29 cellular contexts compared by ENCODE assay signal in genomic region chr12:127304751-127305725, GRCh38.
"Had no signal": no experiment of that assay in that cellular context is flagged by ENCODE, and none has a peak within 500 bp of the region (broad histone marks: within the 10 kb centered on the region; RNA-seq: fewer than 3 reads in every experiment).

No MANE protein-coding gene starts in this region.

- DNase-seq: activated CD4-positive, alpha-beta T cell treated with anti-CD3 and anti-CD28 coated beads, Interleukin-2, amount 10 ng/mL, durations not matched to agents 24 days and 14 days; activated CD4-positive, alpha-beta T cell treated with anti-CD3 and anti-CD28 coated beads, Interleukin-2, amount 50 U/mL, for 4 hours; activated CD8-positive, alpha-beta T cell treated with anti-CD3 and anti-CD28 coated beads for 36 hours; activated gamma-delta T cell; activated naive CD4-positive, alpha-beta T cell treated with Interleukin-2 at 50 U/mL for 16 hours; activated naive CD8-positive, alpha-beta T cell treated with anti-CD3 and anti-CD28 coated beads, Interleukin-2, amount 10 ng/mL, durations not matched to agents 7 days and 5 days; activated T-cell treated with anti-CD3 and anti-CD28 coated beads, Interleukin-2, amount 50 U/mL, for 24 hours; amygdala; body of pancreas; Karpas-422; KBM-7; NCI-H1105; NCI-H1417 treated with DMSO at 0.1 percent for 48 hours; NCI-H2029; NCI-H345; NCI-H524 treated with DMSO at 0.1 percent for 48 hours; NCI-H748 treated with DMSO at 0.1 percent for 48 hours; NK-92 treated with Interleukin-12 subunit alpha and Interleukin-12 subunit beta, amount 100 ng/mL, for 24 hours; PC-3; Peyer's patch; RPMI8226; SIG-M5; SW 1271; T-helper 1 cell; T-helper 2 cell; T-helper 9 cell had no signal

- H3K4me3 ChIP-seq: body of pancreas, Peyer's patch had no signal

- H3K27ac ChIP-seq: body of pancreas, Peyer's patch had no signal

- H3K27me3 ChIP-seq: body of pancreas, Peyer's patch had no signal

- H3K9me3 ChIP-seq: body of pancreas, Peyer's patch had no signal

- H3K4me1 Mint-ChIP-seq: activated CD4-positive, alpha-beta T cell treated with anti-CD3 and anti-CD28 coated beads, Interleukin-2, amount 10 ng/mL, durations not matched to agents 24 days and 14 days; activated naive CD4-positive, alpha-beta T cell treated with anti-CD3 and anti-CD28 coated beads, Interleukin-2, amount 50 U/mL, for 24 hours; activated naive CD8-positive, alpha-beta T cell treated with anti-CD3 and anti-CD28 coated beads, Interleukin-2, amount 10 ng/mL, durations not matched to agents 7 days and 5 days; IgD-negative memory B cell had no signal

- H3K27ac Mint-ChIP-seq: activated CD4-positive, alpha-beta T cell treated with anti-CD3 and anti-CD28 coated beads, Interleukin-2, amount 10 ng/mL, durations not matched to agents 24 days and 14 days; activated CD8-positive, alpha-beta T cell treated with anti-CD3 and anti-CD28 coated beads for 36 hours; activated naive CD4-positive, alpha-beta T cell treated with anti-CD3 and anti-CD28 coated beads, Interleukin-2, amount 50 U/mL, for 24 hours; activated naive CD8-positive, alpha-beta T cell treated with anti-CD3 and anti-CD28 coated beads, Interleukin-2, amount 10 ng/mL, durations not matched to agents 7 days and 5 days; activated T-cell treated with anti-CD3 and anti-CD28 coated beads, Interleukin-2, amount 50 U/mL, for 24 hours; activated T-helper 2 cell treated with anti-CD3 and anti-CD28 coated beads, Interferon-gamma antibody, Interleukin-2, Interleukin-4, amounts not matched to agents 10 μg/mL and 5 μg/mL and 100 μg/mL, durations not matched to agents 14 hours and 24 hours and 36 hours; IgD-negative memory B cell had no signal

- H3K4me1 ChIP-seq: Peyer's patch had no signal

- H3K9me3 Mint-ChIP-seq: activated CD4-positive, alpha-beta T cell treated with anti-CD3 and anti-CD28 coated beads, Interleukin-2, amount 10 ng/mL, durations not matched to agents 24 days and 14 days; activated CD8-positive, alpha-beta T cell treated with anti-CD3 and anti-CD28 coated beads for 36 hours; activated naive CD4-positive, alpha-beta T cell treated with anti-CD3 and anti-CD28 coated beads, Interleukin-2, amount 50 U/mL, for 24 hours; activated naive CD8-positive, alpha-beta T cell treated with anti-CD3 and anti-CD28 coated beads, Interleukin-2, amount 10 ng/mL, durations not matched to agents 7 days and 5 days; activated T-cell treated with anti-CD3 and anti-CD28 coated beads, Interleukin-2, amount 50 U/mL, for 24 hours; activated T-helper 2 cell treated with anti-CD3 and anti-CD28 coated beads, Interferon-gamma antibody, Interleukin-2, Interleukin-4, amounts not matched to agents 10 μg/mL and 5 μg/mL and 100 μg/mL, durations not matched to agents 14 hours and 24 hours and 36 hours had no signal

- H3K4me3 Mint-ChIP-seq: activated CD4-positive, alpha-beta T cell treated with anti-CD3 and anti-CD28 coated beads, Interleukin-2, amount 10 ng/mL, durations not matched to agents 24 days and 14 days; activated CD8-positive, alpha-beta T cell treated with anti-CD3 and anti-CD28 coated beads for 36 hours; activated naive CD4-positive, alpha-beta T cell treated with anti-CD3 and anti-CD28 coated beads, Interleukin-2, amount 50 U/mL, for 24 hours; activated naive CD8-positive, alpha-beta T cell treated with anti-CD3 and anti-CD28 coated beads, Interleukin-2, amount 10 ng/mL, durations not matched to agents 7 days and 5 days; activated T-cell treated with anti-CD3 and anti-CD28 coated beads, Interleukin-2, amount 50 U/mL, for 24 hours had no signal

- H3K36me3 ChIP-seq: Peyer's patch had no signal

- H3K36me3 Mint-ChIP-seq: activated naive CD4-positive, alpha-beta T cell treated with anti-CD3 and anti-CD28 coated beads, Interleukin-2, amount 50 U/mL, for 24 hours; activated naive CD8-positive, alpha-beta T cell treated with anti-CD3 and anti-CD28 coated beads, Interleukin-2, amount 10 ng/mL, durations not matched to agents 7 days and 5 days; IgD-negative memory B cell had no signal

- H3K27me3 Mint-ChIP-seq: activated CD4-positive, alpha-beta T cell treated with anti-CD3 and anti-CD28 coated beads, Interleukin-2, amount 10 ng/mL, durations not matched to agents 24 days and 14 days; activated naive CD8-positive, alpha-beta T cell treated with anti-CD3 and anti-CD28 coated beads, Interleukin-2, amount 10 ng/mL, durations not matched to agents 7 days and 5 days; IgD-negative memory B cell had no signal
